Comparison of ENCODE assay signal across 1 cellular context in the genomic region with DNA sequence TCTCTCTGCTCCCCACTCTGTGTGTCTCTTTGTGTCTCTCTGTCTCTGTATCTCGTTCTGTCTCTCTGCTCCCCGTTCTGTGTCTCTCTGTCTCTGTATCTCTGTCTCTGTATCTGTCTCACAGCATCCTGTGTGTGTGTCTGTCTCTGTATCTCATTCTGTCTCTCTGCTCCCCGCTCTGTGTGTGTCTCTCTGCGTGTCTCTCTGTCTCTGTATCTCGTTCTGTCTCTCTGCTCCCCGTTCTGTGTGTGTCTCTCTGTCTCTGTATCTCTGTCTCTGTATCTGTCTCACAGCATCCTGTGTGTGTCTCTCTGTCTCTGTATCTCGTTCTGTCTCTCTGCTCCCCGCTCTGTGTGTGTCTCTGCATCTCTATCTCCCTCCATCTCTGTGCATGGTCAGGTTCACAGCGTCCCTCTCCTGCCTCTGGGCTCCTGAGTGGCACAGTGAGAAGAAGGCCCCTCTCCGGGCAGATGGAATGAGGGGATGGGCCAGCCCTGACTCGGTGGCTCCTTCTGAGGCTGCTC.
A peak's percentile ranks its signal among the peaks of the same experiment; 100 is the strongest.
TF ChIP-seq lines count a peak whose summit lies in the region.

No MANE protein-coding gene starts in this region.

TF ChIP-seq in HepG2, 621 proteins besides CTCF, POLR2A, EP300 and RAD21:
- TF ChIP-seq, protein P1, sequence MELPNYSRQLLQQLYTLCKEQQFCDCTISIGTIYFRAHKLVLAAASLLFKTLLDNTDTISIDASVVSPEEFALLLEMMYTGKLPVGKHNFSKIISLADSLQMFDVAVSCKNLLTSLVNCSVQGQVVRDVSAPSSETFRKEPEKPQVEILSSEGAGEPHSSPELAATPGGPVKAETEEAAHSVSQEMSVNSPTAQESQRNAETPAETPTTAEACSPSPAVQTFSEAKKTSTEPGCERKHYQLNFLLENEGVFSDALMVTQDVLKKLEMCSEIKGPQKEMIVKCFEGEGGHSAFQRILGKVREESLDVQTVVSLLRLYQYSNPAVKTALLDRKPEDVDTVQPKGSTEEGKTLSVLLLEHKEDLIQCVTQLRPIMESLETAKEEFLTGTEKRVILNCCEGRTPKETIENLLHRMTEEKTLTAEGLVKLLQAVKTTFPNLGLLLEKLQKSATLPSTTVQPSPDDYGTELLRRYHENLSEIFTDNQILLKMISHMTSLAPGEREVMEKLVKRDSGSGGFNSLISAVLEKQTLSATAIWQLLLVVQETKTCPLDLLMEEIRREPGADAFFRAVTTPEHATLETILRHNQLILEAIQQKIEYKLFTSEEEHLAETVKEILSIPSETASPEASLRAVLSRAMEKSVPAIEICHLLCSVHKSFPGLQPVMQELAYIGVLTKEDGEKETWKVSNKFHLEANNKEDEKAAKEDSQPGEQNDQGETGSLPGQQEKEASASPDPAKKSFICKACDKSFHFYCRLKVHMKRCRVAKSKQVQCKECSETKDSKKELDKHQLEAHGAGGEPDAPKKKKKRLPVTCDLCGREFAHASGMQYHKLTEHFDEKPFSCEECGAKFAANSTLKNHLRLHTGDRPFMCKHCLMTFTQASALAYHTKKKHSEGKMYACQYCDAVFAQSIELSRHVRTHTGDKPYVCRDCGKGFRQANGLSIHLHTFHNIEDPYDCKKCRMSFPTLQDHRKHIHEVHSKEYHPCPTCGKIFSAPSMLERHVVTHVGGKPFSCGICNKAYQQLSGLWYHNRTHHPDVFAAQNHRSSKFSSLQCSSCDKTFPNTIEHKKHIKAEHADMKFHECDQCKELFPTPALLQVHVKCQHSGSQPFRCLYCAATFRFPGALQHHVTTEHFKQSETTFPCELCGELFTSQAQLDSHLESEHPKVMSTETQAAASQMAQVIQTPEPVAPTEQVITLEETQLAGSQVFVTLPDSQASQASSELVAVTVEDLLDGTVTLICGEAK (IDR thresholded peaks at IDR 0.05), result 0 out of 2 replicates have a peak, but pooled peaks have one; percentile 6
- TF ChIP-seq, protein P1 (CRISPR knock-in tag; IDR thresholded peaks at IDR 0.05), result no peak
- TF ChIP-seq XRCC5 (optimal IDR thresholded peaks at IDR 0.05; ENCODE audit: low read length) (no peak), ZNF350 (CRISPR knock-in tag; IDR thresholded peaks at IDR 0.05; ENCODE audit: borderline replicate concordance, low read depth) (peak; percentile 6; the same call in 1 of the 2 replicates), ZMYM3 (CRISPR knock-in tag; IDR thresholded peaks at IDR 0.05) (no peak)
- TF ChIP-seq, protein P2, sequence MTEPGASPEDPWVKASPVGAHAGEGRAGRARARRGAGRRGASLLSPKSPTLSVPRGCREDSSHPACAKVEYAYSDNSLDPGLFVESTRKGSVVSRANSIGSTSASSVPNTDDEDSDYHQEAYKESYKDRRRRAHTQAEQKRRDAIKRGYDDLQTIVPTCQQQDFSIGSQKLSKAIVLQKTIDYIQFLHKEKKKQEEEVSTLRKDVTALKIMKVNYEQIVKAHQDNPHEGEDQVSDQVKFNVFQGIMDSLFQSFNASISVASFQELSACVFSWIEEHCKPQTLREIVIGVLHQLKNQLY (CRISPR knock-in tag; IDR thresholded peaks at IDR 0.05), result 0 out of 2 replicates have a peak, but pooled peaks have one; percentile 0
